12 cellular contexts compared by ENCODE assay signal in the genomic region with DNA sequence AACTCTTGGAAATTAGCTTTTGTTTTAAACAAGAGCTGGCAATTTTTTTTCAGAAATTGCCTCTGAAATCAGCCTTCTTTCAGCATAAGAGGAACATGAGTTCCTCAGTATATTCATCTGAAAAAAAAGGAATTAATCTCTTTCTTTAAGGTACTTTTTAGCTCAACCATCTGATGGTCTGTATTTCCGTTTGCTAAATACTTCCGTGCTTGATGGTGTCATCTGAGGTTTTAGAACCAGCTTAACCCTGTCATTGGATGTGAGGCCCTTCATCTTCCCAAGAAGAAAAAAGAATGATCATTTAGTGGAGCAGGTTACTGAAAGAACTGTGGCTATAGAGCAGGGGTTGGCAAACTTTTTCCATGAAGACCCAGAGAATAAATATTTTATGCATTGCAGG.
DNase-seq lines count a peak whose midpoint lies in the region; ATAC-seq lines count a peak whose summit lies in the region.
"Had no signal": no experiment of that assay in that cellular context is flagged by ENCODE, and none has a peak within 500 bp of the region (broad histone marks: within the 10 kb centered on the region; RNA-seq: fewer than 3 reads in every experiment).

No MANE protein-coding gene starts in this region.

- H3K4me3 Mint-ChIP-seq in activated naive CD8-positive, alpha-beta T cell = no peak overlapping the region
- no peak overlapping the region for H3K4me3 Mint-ChIP-seq in activated naive CD8-positive, alpha-beta T cell treated with anti-CD3 and anti-CD28 coated beads, Interleukin-2, amount 50 U/mL, for 24 hours
- H3K4me3 Mint-ChIP-seq in activated naive CD8-positive, alpha-beta T cell treated with anti-CD3 and anti-CD28 coated beads for 36 hours = no peak overlapping the region
- H3K4me3 Mint-ChIP-seq: CD8-positive, alpha-beta memory T cell had no signal

- H3K27ac Mint-ChIP-seq in activated naive CD8-positive, alpha-beta T cell = peak overlapping the region; percentile 70
- H3K27ac Mint-ChIP-seq in activated naive CD8-positive, alpha-beta T cell treated with anti-CD3 and anti-CD28 coated beads, Interleukin-2, amount 50 U/mL, for 24 hours = no peak overlapping the region
- H3K27ac Mint-ChIP-seq in activated naive CD8-positive, alpha-beta T cell treated with anti-CD3 and anti-CD28 coated beads for 36 hours = peak overlapping the region; percentile 60
- H3K27ac Mint-ChIP-seq: CD8-positive, alpha-beta memory T cell had no signal

- no peak for ATAC-seq in activated naive CD8-positive, alpha-beta T cell treated with anti-CD3 and anti-CD28 coated beads, Interleukin-2, amount 50 U/mL, for 24 hours
- ATAC-seq: A549 had no signal

- peaks cover 14% of the 10 kb centered on the region for H3K9me3 Mint-ChIP-seq in activated naive CD8-positive, alpha-beta T cell (ENCODE audit: low read depth)
- peaks cover 7% of the 10 kb centered on the region for H3K9me3 Mint-ChIP-seq in activated naive CD8-positive, alpha-beta T cell treated with anti-CD3 and anti-CD28 coated beads, Interleukin-2, amount 50 U/mL, for 24 hours
- peaks cover 6% of the 10 kb centered on the region for H3K9me3 Mint-ChIP-seq in activated naive CD8-positive, alpha-beta T cell treated with anti-CD3 and anti-CD28 coated beads for 36 hours

- no peaks in the 10 kb centered on the region for H3K27me3 Mint-ChIP-seq in activated naive CD8-positive, alpha-beta T cell
- no peaks in the 10 kb centered on the region for H3K27me3 Mint-ChIP-seq in activated naive CD8-positive, alpha-beta T cell treated with anti-CD3 and anti-CD28 coated beads, Interleukin-2, amount 50 U/mL, for 24 hours
- H3K27me3 Mint-ChIP-seq in activated naive CD8-positive, alpha-beta T cell treated with anti-CD3 and anti-CD28 coated beads for 36 hours = no peaks in the 10 kb centered on the region
- H3K27me3 Mint-ChIP-seq: CD8-positive, alpha-beta memory T cell had no signal

- H3K4me1 Mint-ChIP-seq in activated naive CD8-positive, alpha-beta T cell (ENCODE audit: low read depth) = peaks cover 39% of the 10 kb centered on the region
- peaks cover 2% of the 10 kb centered on the region for H3K4me1 Mint-ChIP-seq in activated naive CD8-positive, alpha-beta T cell treated with anti-CD3 and anti-CD28 coated beads, Interleukin-2, amount 50 U/mL, for 24 hours
- H3K4me1 Mint-ChIP-seq in activated naive CD8-positive, alpha-beta T cell treated with anti-CD3 and anti-CD28 coated beads for 36 hours = peaks cover 14% of the 10 kb centered on the region

- peaks cover 11% of the 10 kb centered on the region for H3K36me3 Mint-ChIP-seq in activated naive CD8-positive, alpha-beta T cell
- H3K36me3 Mint-ChIP-seq in activated naive CD8-positive, alpha-beta T cell treated with anti-CD3 and anti-CD28 coated beads, Interleukin-2, amount 50 U/mL, for 24 hours (ENCODE audit: low read depth) = peaks cover 3% of the 10 kb centered on the region
- peaks cover 3% of the 10 kb centered on the region for H3K36me3 Mint-ChIP-seq in activated naive CD8-positive, alpha-beta T cell treated with anti-CD3 and anti-CD28 coated beads for 36 hours

- DNase-seq in activated naive CD8-positive, alpha-beta T cell treated with anti-CD3 and anti-CD28 coated beads, Interleukin-2, amount 50 U/mL, for 24 hours = no peak
- DNase-seq in MV-4-11 (lab: John Stamatoyannopoulos, UW) (peak; percentile 55), NCI-H446 (lab: John Stamatoyannopoulos, UW) (no peak)
- DNase-seq in activated naive CD8-positive, alpha-beta T cell treated with anti-CD3 and anti-CD28 coated beads for 36 hours = no peak
- no peak for DNase-seq in activated effector memory CD4-positive, alpha-beta T cell treated with Interleukin-2 at 50 U/mL for 16 hours
- DNase-seq: BE2C, Caco-2, DND-41, GDM1 had no signal
